In the genomic region with DNA sequence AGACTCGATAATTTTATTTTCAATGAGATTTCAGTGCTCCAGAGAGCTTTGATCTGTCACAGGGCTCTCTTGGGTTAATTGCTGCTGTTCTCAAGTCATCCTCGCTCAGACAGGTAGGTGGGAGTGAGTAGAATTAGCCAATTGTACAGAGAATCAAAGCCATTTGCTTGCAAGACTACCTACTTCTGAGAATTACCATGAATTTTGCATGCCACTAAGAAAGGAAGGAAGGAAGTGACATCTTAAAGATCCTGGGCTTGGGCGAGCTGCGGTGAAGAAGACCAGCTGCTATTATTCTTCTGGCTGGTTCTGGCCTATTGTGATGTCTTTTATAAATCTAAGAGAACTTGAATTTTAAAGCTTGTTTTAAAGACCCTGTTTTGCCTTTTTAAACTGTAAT, we compare ENCODE assay signal across 10 cellular contexts.
DNase-seq lines count a peak whose midpoint lies in the region; ATAC-seq lines count a peak whose summit lies in the region.
"Had no signal": no experiment of that assay in that cellular context is flagged by ENCODE, and none has a peak within 500 bp of the region (broad histone marks: within the 10 kb centered on the region; RNA-seq: fewer than 3 reads in every experiment).

No MANE protein-coding gene starts in this region.

- peaks cover 0 to 5% (median 3%) of the 10 kb centered on the region in 3 donors for H3K27me3 Mint-ChIP-seq in immature natural killer cell (ENCODE audit: low read depth in 3 of 3)

- peak overlapping the region; percentile 96 for H3K27ac ChIP-seq in BLaER1

- H3K36me3 ChIP-seq in BLaER1, result no peaks in the 10 kb centered on the region

- H3K27ac Mint-ChIP-seq in immature natural killer cell, result peak overlapping the region; percentile 93 to 99 (median 98)

- peak; percentile 58 to 64 for DNase-seq in Kasumi-1 (lab: John Stamatoyannopoulos, UW)
- peak; percentile 38 to 44 for DNase-seq in activated CD4-positive, alpha-beta T cell treated with anti-CD3 and anti-CD28 coated beads, Interleukin-2, amount 50 U/mL, for 4 hours
- DNase-seq in immature natural killer cell, result peak; percentile 60 to 70 (median 66)
- no peak for DNase-seq in NCI-H2029 (lab: John Stamatoyannopoulos, UW)
- no peak for DNase-seq in epidermal melanocyte (ENCODE audit: insufficient read length, low spot score)
- DNase-seq: amniotic stem cell, T1000 had no signal

- peak overlapping the region; percentile 82 for H3K9ac ChIP-seq in BLaER1

- peaks cover 3 to 7% (median 3%) of the 10 kb centered on the region in 3 donors for H3K36me3 Mint-ChIP-seq in immature natural killer cell

- no peaks in the 10 kb centered on the region for H3K9me3 ChIP-seq in BLaER1

- peak overlapping the region; percentile 43; the same call in 1 of the 2 replicates for H3K4me3 ChIP-seq in BLaER1

- no peaks in the 10 kb centered on the region for H3K9me3 Mint-ChIP-seq in immature natural killer cell

- H3K4me1 ChIP-seq in BLaER1, result peaks cover 61% of the 10 kb centered on the region

- no peak for ATAC-seq in GM19395 (IDR thresholded peaks at IDR 0.05; ENCODE audit: unreplicated experiment)
- no peak for ATAC-seq in GM19467 (IDR thresholded peaks at IDR 0.05; ENCODE audit: unreplicated experiment)

- H3K4me2 ChIP-seq in BLaER1, result peak overlapping the region; percentile 93

- H3K4me1 Mint-ChIP-seq in immature natural killer cell, result peaks cover 77 to 85% of the 10 kb centered on the region in 2 donors

- H3K4me3 Mint-ChIP-seq in immature natural killer cell, result peak overlapping the region; percentile 76 to 89 (median 86)

- no peaks in the 10 kb centered on the region for H4K20me1 ChIP-seq in BLaER1

- no peaks in the 10 kb centered on the region for H3K27me3 ChIP-seq in BLaER1

Comparison
In these comparisons a context has a peak if more than half of its experiments do, and no peak if none do; other contexts are left out.
1. DNase-seq: peak in Kasumi-1 (2 of 2), activated CD4-positive, alpha-beta T cell treated with anti-CD3 and anti-CD28 coated beads, Interleukin-2, amount 50 U/mL, for 4 hours (2 of 2) and immature natural killer cell (3 of 3); none in NCI-H2029 (single experiment) and epidermal melanocyte (single experiment).